Comparison of ENCODE assay signal across 13 cellular contexts in the genomic region with DNA sequence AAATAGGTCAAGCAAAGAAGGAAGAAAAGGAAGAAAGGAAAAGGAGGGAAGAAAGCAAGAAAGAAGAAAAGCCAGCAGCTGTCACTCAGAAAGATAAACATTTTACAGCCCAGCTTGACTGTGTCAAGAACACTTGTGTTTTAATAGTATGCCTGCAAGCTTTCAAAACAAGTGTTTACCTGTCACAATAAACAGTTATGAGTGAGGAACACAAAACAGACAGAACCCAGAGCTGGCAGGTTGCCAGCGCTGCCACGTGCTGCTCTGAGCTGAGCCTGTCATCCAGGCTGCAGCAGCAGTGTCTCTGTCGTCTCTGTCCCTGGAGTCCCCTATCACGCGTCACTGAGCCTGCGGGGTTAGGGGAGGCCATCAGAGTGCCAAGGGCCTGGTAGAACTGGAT.
DNase-seq lines count a peak whose midpoint lies in the region; ATAC-seq and TF ChIP-seq lines count a peak whose summit lies in the region.
"Had no signal": no experiment of that assay in that cellular context is flagged by ENCODE, and none has a peak within 500 bp of the region (broad histone marks: within the 10 kb centered on the region; RNA-seq: fewer than 3 reads in every experiment).

No MANE protein-coding gene starts in this region.

- no peak overlapping the region for H3K9ac ChIP-seq in GM23248

- no peaks in the 10 kb centered on the region for H4K20me1 ChIP-seq in GM23248 (ENCODE audit: insufficient read depth)

- no peaks in the 10 kb centered on the region for H3K9me3 ChIP-seq in A673 (ENCODE audit: low read depth, low read length, poor library complexity, severe bottlenecking)
- no peaks in the 10 kb centered on the region for H3K9me3 ChIP-seq in GM23248 (ENCODE audit: low read depth)
- no peaks in the 10 kb centered on the region for H3K9me3 ChIP-seq in heart left ventricle

- H3K4me1 ChIP-seq in A673 (ENCODE audit: insufficient read depth, low read length, poor library complexity, severe bottlenecking) (no peaks in the 10 kb centered on the region), GM23248 (ENCODE audit: insufficient read depth) (no peaks in the 10 kb centered on the region), heart left ventricle (peaks cover 0 to 8% (median 5%) of the 10 kb centered on the region in 12 donors)

- TF ChIP-seq CTCF in A673 (conservative IDR thresholded peaks at IDR 0.05; ENCODE audit: low read depth, low read length) = no peak
- no peak for TF ChIP-seq CTCF in heart left ventricle (IDR thresholded peaks at IDR 0.05)
- no peak for TF ChIP-seq CTCF in omental fat pad (IDR thresholded peaks at IDR 0.05)

- no peak overlapping the region for H3K27ac Mint-ChIP-seq in immature natural killer cell

- BruUV-seq in A673 (replicated peaks; lab: Mats Ljungman, UMichigan) = no TSS peak

- H2AFZ ChIP-seq in GM23248 = no peak overlapping the region
- H2AFZ ChIP-seq: PC-9 had no signal

- no peak overlapping the region for H3K4me2 ChIP-seq in GM23248 (ENCODE audit: unreplicated experiment)
- H3K4me2 ChIP-seq: PC-9 had no signal

- H3K27me3 ChIP-seq in A673 (replicated peaks; ENCODE audit: insufficient read depth, low read depth, low read length, poor library complexity) = no peaks in the 10 kb centered on the region
- H3K27me3 ChIP-seq in GM23248 (replicated peaks; ENCODE audit: insufficient read depth) = no peaks in the 10 kb centered on the region
- H3K27me3 ChIP-seq in heart left ventricle = no peaks in the 10 kb centered on the region

- TF ChIP-seq POLR2A in heart left ventricle (IDR thresholded peaks at IDR 0.05) = no peak

- no peaks in the 10 kb centered on the region for H3F3A ChIP-seq in GM23248 (ENCODE audit: insufficient read depth)

- no peak overlapping the region for H3K4me3 Mint-ChIP-seq in immature natural killer cell

- CTCF ChIA-PET in A673 (lab: Charles Lee) = no interaction called here

- H3K4me3 ChIP-seq in A673 (ENCODE audit: low read depth, low read length, poor library complexity, severe bottlenecking) (no peak overlapping the region), GM23248 (no peak overlapping the region), heart left ventricle (no peak overlapping the region)
- H3K4me3 ChIP-seq: PC-9 had no signal

- no peaks in the 10 kb centered on the region for H3K4me1 Mint-ChIP-seq in immature natural killer cell

- H3K27ac ChIP-seq in A673 (ENCODE audit: low read depth, low read length, poor library complexity, severe bottlenecking) = no peak overlapping the region
- H3K27ac ChIP-seq in GM23248 = no peak overlapping the region
- no peak overlapping the region for H3K27ac ChIP-seq in heart left ventricle
- H3K27ac ChIP-seq: PC-9 had no signal

- H3K36me3 ChIP-seq in A673 (ENCODE audit: insufficient read depth, low read length, poor library complexity, severe bottlenecking) (no peaks in the 10 kb centered on the region), GM23248 (ENCODE audit: low read depth) (no peaks in the 10 kb centered on the region), heart left ventricle (no peaks in the 10 kb centered on the region)

- peak; percentile 71 to 87 (median 79) for ATAC-seq in heart left ventricle
- no peak for ATAC-seq in GM19452 (IDR thresholded peaks at IDR 0.05; ENCODE audit: unreplicated experiment)
- ATAC-seq in omental fat pad (ENCODE audit: low FRiP score) = no peak

- H3K9me3 Mint-ChIP-seq in immature natural killer cell = peaks cover 7 to 18% (median 13%) of the 10 kb centered on the region in 6 donors

- WGBS in GM23248 (ENCODE audit: low coverage in 1 of 2, low lambda C conversion rate in 2 of 2, missing lambda C conversion rate in 2 of 2), 2 experiments = 15% methylated on average over 6 of the region's 6 CpGs
- WGBS in heart left ventricle, 4 donors = 0 to 9% (median 7%) methylated on average over 6 of the region's 6 CpGs

- H3K79me2 ChIP-seq in GM23248 (ENCODE audit: insufficient read depth) = no peaks in the 10 kb centered on the region

- H3K36me3 Mint-ChIP-seq in immature natural killer cell = peaks cover 0 to 4% (median 0%) of the 10 kb centered on the region in 3 donors

- intact Hi-C loops in A673 (cut with micrococcal nuclease; ENCODE audit: unreplicated experiment) (no loop called here), heart left ventricle (cut with DNase I) (no loop called here)

- peak; percentile 50 for DNase-seq in A673 (ENCODE audit: low spot score)
- DNase-seq in GM23248 = peak; percentile 1
- peak; percentile 90 for DNase-seq in NCI-H748 (lab: John Stamatoyannopoulos, UW; ENCODE audit: unreplicated experiment)
- peak; percentile 32 to 85 (median 62) for DNase-seq in heart left ventricle
- DNase-seq in SIG-M5 treated with dmso at 0.1 percent for 504 hours (lab: John Stamatoyannopoulos, UW; ENCODE audit: unreplicated experiment) = no peak
- no peak for DNase-seq in omental fat pad (ENCODE audit: low spot score)
- DNase-seq in immature natural killer cell = no peak
- DNase-seq: activated CD4-positive, alpha-beta T cell treated with anti-CD3 and anti-CD28 coated beads, Interleukin-2, amount 50 U/mL, for 4 hours; activated gamma-delta T cell treated with Interleukin-2 at 50 U/mL for 16 hours; mammary epithelial cell; PC-9; stimulated activated naive CD4-positive, alpha-beta T cell had no signal

- H3K9me2 ChIP-seq in GM23248 (ENCODE audit: insufficient read depth) = no peaks in the 10 kb centered on the region

- peaks cover 0 to 4% (median under 1%) of the 10 kb centered on the region in 3 donors for H3K27me3 Mint-ChIP-seq in immature natural killer cell (ENCODE audit: low read depth in 3 of 3)

- in situ Hi-C loops in GM23248 (cut with MboI) = no loop called here

- POLR2A ChIA-PET in A673 (lab: Charles Lee; ENCODE audit: low non-redundant PET) = no interaction called here

Comparison
In these comparisons a context has a peak if more than half of its experiments do, and no peak if none do; other contexts are left out.
1. DNase-seq: peak in A673 (single experiment), GM23248 (single experiment), NCI-H748 (single experiment) and heart left ventricle (5 of 5); none in SIG-M5 treated with dmso at 0.1 percent for 504 hours (single experiment), omental fat pad (single experiment) and immature natural killer cell (0 of 3).
2. ATAC-seq: peak in heart left ventricle (4 of 4); none in GM19452 (single experiment) and omental fat pad (single experiment).